8 cellular contexts compared by ENCODE assay signal in the genomic region with DNA sequence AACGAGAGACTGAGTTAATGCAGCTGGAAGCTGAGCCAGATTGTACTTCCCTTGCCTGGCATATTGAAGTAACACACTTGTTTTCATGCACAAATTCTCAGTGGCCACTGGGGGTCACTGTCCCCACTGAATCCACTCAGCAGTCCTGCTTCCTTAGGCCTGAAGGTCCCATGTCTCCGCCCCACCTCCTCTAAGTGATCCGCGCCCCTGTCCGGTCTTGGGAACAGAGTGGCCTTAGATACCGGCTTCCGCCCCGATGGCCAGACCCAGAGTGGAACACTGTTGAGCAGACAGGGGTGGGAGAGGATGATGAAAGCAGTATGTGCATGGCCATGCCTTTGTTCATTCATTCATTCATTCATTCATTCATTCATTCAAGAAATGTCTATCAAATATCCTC. TPM values are rescaled to one million over a fixed set of nuclear protein-coding genes. Genes with fewer than 3 reads are reported as not detected.
A peak's percentile ranks its signal among the peaks of the same experiment; 100 is the strongest.
DNase-seq lines count a peak whose midpoint lies in the region; ATAC-seq and TF ChIP-seq lines count a peak whose summit lies in the region.

No MANE protein-coding gene starts in this region.

- H3K27me3 ChIP-seq in Panc1 (ENCODE audit: control insufficient read depth, insufficient read depth, low read length) = no peaks in the 10 kb centered on the region
- no peaks in the 10 kb centered on the region for H3K27me3 ChIP-seq in osteoblast (ENCODE audit: insufficient read depth, low read length)

- DNase-seq in GM04504 (ENCODE audit: low read depth) (peak; percentile 59), Panc1 (ENCODE audit: low read depth, low spot score) (no peak), glomerular endothelial cell (ENCODE audit: extremely low read depth, low read depth, low spot score) (peak; percentile 75), osteoblast (ENCODE audit: insufficient read length, low spot score, missing footprints) (peak; percentile 97)
- peak; percentile 8 for DNase-seq in activated effector memory CD4-positive, alpha-beta T cell treated with Interleukin-2 at 50 U/mL for 16 hours

- ATAC-seq in Panc1 (peak; percentile 94), GM19397 (IDR thresholded peaks at IDR 0.05; ENCODE audit: unreplicated experiment) (no peak), GM18868 (IDR thresholded peaks at IDR 0.05; ENCODE audit: unreplicated experiment) (no peak)

- H3K4me3 ChIP-seq in Panc1 (ENCODE audit: low read depth in 2 of 2, low read length in 2 of 2) (no peak overlapping the region), osteoblast (ENCODE audit: insufficient read depth, low read length) (no peak overlapping the region)

- in situ Hi-C loops in Panc1 (cut with HindIII; ENCODE audit: low pct_unique_long_range_greater_than_20kb, low sequenced_read_pairs) = no loop called here

- CTCF ChIA-PET in Panc1 (lab: Charles Lee) = interaction anchor here (0.6 kb wide), 1 partner anchor 15 kb away, joined by 6 read pairs; no protein-coding TSS in a partner anchor

- peak overlapping the region; percentile 61 for H3K4me2 ChIP-seq in osteoblast (ENCODE audit: insufficient read depth, low read length)

- no peak for TF ChIP-seq EP300 in Ishikawa (IDR thresholded peaks at IDR 0.05; ENCODE audit: borderline replicate concordance)

- H3K4me1 ChIP-seq in Panc1 (ENCODE audit: control insufficient read depth, insufficient read depth, low read length) (no peaks in the 10 kb centered on the region), osteoblast (ENCODE audit: insufficient read depth, low read length) (peaks cover 8% of the 10 kb centered on the region)

- H3K79me2 ChIP-seq in osteoblast (ENCODE audit: insufficient read depth, low read length) = no peaks in the 10 kb centered on the region

- no TSS peak for BruUV-seq in Panc1 (replicated peaks; lab: Mats Ljungman, UMichigan)

- TF ChIP-seq CTCF in Panc1 (IDR thresholded peaks at IDR 0.05) (peak; percentile 80), osteoblast (IDR thresholded peaks at IDR 0.05; ENCODE audit: extremely low read depth, low read depth, low read length) (peak; percentile 84)

- POLR2A ChIA-PET in Panc1 (lab: Charles Lee) = no interaction called here

- H3K9me3 ChIP-seq in Panc1 (ENCODE audit: control insufficient read depth, insufficient read depth, low read depth, low read length) (no peaks in the 10 kb centered on the region), osteoblast (ENCODE audit: low read depth, low read length) (no peaks in the 10 kb centered on the region)

- H3K36me3 ChIP-seq in Panc1 (ENCODE audit: control insufficient read depth, insufficient read depth, low read length) (no peaks in the 10 kb centered on the region; the same call in 1 of the 2 replicates), osteoblast (ENCODE audit: insufficient read depth, low read length) (peaks cover 3% of the 10 kb centered on the region)

- H3K27ac ChIP-seq in Panc1 (ENCODE audit: low read length) = no peak overlapping the region
- H3K27ac ChIP-seq in osteoblast (ENCODE audit: low read depth, low read length) = peak overlapping the region; percentile 43

- no peaks in the 10 kb centered on the region for H4K20me1 ChIP-seq in osteoblast (ENCODE audit: insufficient read depth, low read length)

- intact Hi-C loops in Panc1 (cut with micrococcal nuclease; ENCODE audit: unreplicated experiment) = loop anchor here (10.0 kb wide), 2 partner anchors 85 to 165 kb away; no protein-coding TSS in a partner anchor

- peak overlapping the region; percentile 25 for H2AFZ ChIP-seq in osteoblast (ENCODE audit: low read length)

- peak; percentile 84 for TF ChIP-seq RAD21 in Ishikawa (IDR thresholded peaks at IDR 0.05; ENCODE audit: low read depth)

TF ChIP-seq in Ishikawa, 13 proteins besides CTCF, POLR2A, EP300 and RAD21:
- TF ChIP-seq CEBPB (IDR thresholded peaks at IDR 0.05) (no peak), ZBTB7A (IDR thresholded peaks at IDR 0.05; ENCODE audit: low read depth) (no peak), USF1 (IDR thresholded peaks at IDR 0.05) (no peak), FOXM1 (IDR thresholded peaks at IDR 0.05; ENCODE audit: borderline replicate concordance, low read depth) (no peak), TEAD4 (IDR thresholded peaks at IDR 0.05) (no peak), YY1 (IDR thresholded peaks at IDR 0.05; ENCODE audit: low read depth) (no peak), CREB1 (IDR thresholded peaks at IDR 0.05; ENCODE audit: low read depth) (no peak), TAF1 (IDR thresholded peaks at IDR 0.05; ENCODE audit: low read depth) (no peak), NFIC (IDR thresholded peaks at IDR 0.05) (no peak), REST (IDR thresholded peaks at IDR 0.05; ENCODE audit: low read depth) (no peak), EGR1 (IDR thresholded peaks at IDR 0.05) (no peak), TCF12 (IDR thresholded peaks at IDR 0.05; ENCODE audit: low read depth) (no peak)
- TF ChIP-seq, protein P1, sequence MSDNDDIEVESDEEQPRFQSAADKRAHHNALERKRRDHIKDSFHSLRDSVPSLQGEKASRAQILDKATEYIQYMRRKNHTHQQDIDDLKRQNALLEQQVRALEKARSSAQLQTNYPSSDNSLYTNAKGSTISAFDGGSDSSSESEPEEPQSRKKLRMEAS (IDR thresholded peaks at IDR 0.05) = no peak
TF ChIP-seq in Ishikawa: peak in this region for 0.

RNA-seq across cellular contexts. Expression of gene CHAF1B, which starts 34.8 kb away (rescaled TPM):
- total RNA-seq in Panc1 (2021; ENCODE audit: unreplicated experiment) (18.4 TPM), glomerular endothelial cell (3.1 and 3.3 TPM in 2 replicates), osteoblast (1.8 and 2.4 TPM in 2 replicates)
- 14.1 TPM for polyA plus RNA-seq in Panc1 (2012; ENCODE audit: insufficient read length)

RNA-seq across cellular contexts. Expression of gene CLDN14, which starts 59.9 kb away (rescaled TPM):
- total RNA-seq in Panc1 (2021; ENCODE audit: unreplicated experiment) (not detected), glomerular endothelial cell (6.1 and 7.9 TPM in 2 replicates), osteoblast (0.29 and 0.36 TPM in 2 replicates)
- polyA plus RNA-seq in Panc1 (2012; ENCODE audit: insufficient read length) = not detected
